Comparison of ENCODE assay signal across 13 cellular contexts in genomic region chr12:50979369-50980052, GRCh38. TPM values are rescaled to one million over a fixed set of nuclear protein-coding genes. Genes with fewer than 3 reads are reported as not detected.
A peak's percentile ranks its signal among the peaks of the same experiment; 100 is the strongest.
DNase-seq lines count a peak whose midpoint lies in the region; ATAC-seq and FAIRE-seq lines count a peak whose summit lies in the region.
"Had no signal": no experiment of that assay in that cellular context is flagged by ENCODE, and none has a peak within 500 bp of the region (broad histone marks: within the 10 kb centered on the region; RNA-seq: fewer than 3 reads in every experiment).

No MANE protein-coding gene starts in this region.

- H3K27me3 Mint-ChIP-seq in T-helper 2 cell treated with Interferon-gamma antibody and Interleukin-4, amounts not matched to agents 5 μg/mL and 100 μg/mL, for 36 hours (ENCODE audit: low read depth) = no peaks in the 10 kb centered on the region

- no peak for DNase-seq in GM18507 (ENCODE audit: extremely low spot score, insufficient read length, low read depth)
- DNase-seq in T-helper 2 cell treated with Interferon-gamma antibody and Interleukin-4, amounts not matched to agents 5 μg/mL and 100 μg/mL, for 36 hours (ENCODE audit: low spot score) = peak; percentile 61
- peak in 1 of 2 donors; percentile 18 for DNase-seq in trophoblast cell
- DNase-seq in iPS-NIHi7 (ENCODE audit: extremely low spot score) = no peak
- no peak for DNase-seq in SW480 (ENCODE audit: low spot score)
- DNase-seq: cerebellar nuclear complex, left ventricle myocardium superior, NCI-H1092 treated with DMSO at 0.1 percent for 48 hours, ovary had no signal

- H3K9me3 Mint-ChIP-seq in T-helper 2 cell treated with Interferon-gamma antibody and Interleukin-4, amounts not matched to agents 5 μg/mL and 100 μg/mL, for 36 hours = no peaks in the 10 kb centered on the region

- H3K4me1 Mint-ChIP-seq in T-helper 2 cell treated with Interferon-gamma antibody and Interleukin-4, amounts not matched to agents 5 μg/mL and 100 μg/mL, for 36 hours (ENCODE audit: low read depth) = peaks cover 15% of the 10 kb centered on the region

- no peak overlapping the region for H3K9ac ChIP-seq in trophoblast cell (ENCODE audit: low read length)

- H3K4me1 ChIP-seq in trophoblast cell (ENCODE audit: control insufficient read depth in 1 of 2, insufficient read depth in 2 of 2, low read length in 2 of 2) = no peaks in the 10 kb centered on the region

- no peaks in the 10 kb centered on the region for H3K79me2 ChIP-seq in trophoblast cell (ENCODE audit: control insufficient read depth, insufficient read depth, low read length, poor library complexity)

- peak overlapping the region; percentile 6 for H4K91ac ChIP-seq in trophoblast cell (ENCODE audit: low read depth, low read length)

- H4K12ac ChIP-seq in trophoblast cell (ENCODE audit: low read depth, low read length) = no peak overlapping the region

- no peak overlapping the region for H4K8ac ChIP-seq in trophoblast cell (ENCODE audit: low read depth, low read length)

- no peak overlapping the region for H3K23ac ChIP-seq in trophoblast cell (ENCODE audit: low read length)

- H3K27me3 ChIP-seq in trophoblast cell (ENCODE audit: insufficient read depth, low read length) = no peaks in the 10 kb centered on the region
- H3K27me3 ChIP-seq: ovary had no signal

- H3K36me3 Mint-ChIP-seq in T-helper 2 cell treated with Interferon-gamma antibody and Interleukin-4, amounts not matched to agents 5 μg/mL and 100 μg/mL, for 36 hours (ENCODE audit: low read depth) = peaks cover 26% of the 10 kb centered on the region

- no peak overlapping the region for H3K18ac ChIP-seq in trophoblast cell (ENCODE audit: low read length)

- H2BK12ac ChIP-seq in trophoblast cell (ENCODE audit: low read length) = no peak overlapping the region

- H2AFZ ChIP-seq in trophoblast cell (ENCODE audit: insufficient read depth, low read length, poor library complexity) = no peak overlapping the region

- no peaks in the 10 kb centered on the region for H3K36me3 ChIP-seq in trophoblast cell (ENCODE audit: control insufficient read depth in 1 of 2, insufficient read depth in 2 of 2, low read length in 2 of 2)
- H3K36me3 ChIP-seq: ovary had no signal

- H3K4me2 ChIP-seq in trophoblast cell (ENCODE audit: low read length) = no peak overlapping the region

- peak; percentile 55 for ATAC-seq in GM21381 (IDR thresholded peaks at IDR 0.05; ENCODE audit: unreplicated experiment)
- ATAC-seq in HG03025 (IDR thresholded peaks at IDR 0.05; ENCODE audit: low FRiP score, unreplicated experiment) = no peak
- ATAC-seq: left ventricle myocardium superior had no signal

- no peaks in the 10 kb centered on the region for H3K79me1 ChIP-seq in trophoblast cell (ENCODE audit: low read length)

- H2AK5ac ChIP-seq in trophoblast cell (ENCODE audit: low read length) = no peak overlapping the region

- WGBS in trophoblast cell (ENCODE audit: extremely low coverage, insufficient coverage, insufficient read length) = no CpG with 5 or more reads among the region's 6 CpGs

- H3K9me3 ChIP-seq in trophoblast cell (ENCODE audit: insufficient read depth, low read depth, low read length) = no peaks in the 10 kb centered on the region
- H3K9me3 ChIP-seq: ovary had no signal

- H3K27ac ChIP-seq in trophoblast cell (ENCODE audit: low read depth, low read length) = no peak overlapping the region
- H3K27ac ChIP-seq: HL-60, ovary, VCaP had no signal

- H3K4me3 ChIP-seq in trophoblast cell (ENCODE audit: low read depth, low read length) = no peak overlapping the region
- H3K4me3 ChIP-seq: ovary had no signal

- no peak overlapping the region for H3K14ac ChIP-seq in trophoblast cell (ENCODE audit: low read length)

- no peak overlapping the region for H3K4ac ChIP-seq in trophoblast cell (ENCODE audit: low read depth, low read length)

- H3K27ac Mint-ChIP-seq in T-helper 2 cell treated with Interferon-gamma antibody and Interleukin-4, amounts not matched to agents 5 μg/mL and 100 μg/mL, for 36 hours = peak overlapping the region; percentile 84

- no peak overlapping the region for H2BK5ac ChIP-seq in trophoblast cell (ENCODE audit: low read depth, low read length, poor library complexity)

- H2BK120ac ChIP-seq in trophoblast cell (ENCODE audit: insufficient read depth, low read length, poor library complexity) = no peak overlapping the region

- H3K4me3 Mint-ChIP-seq in T-helper 2 cell treated with Interferon-gamma antibody and Interleukin-4, amounts not matched to agents 5 μg/mL and 100 μg/mL, for 36 hours = no peak overlapping the region

- FAIRE-seq in GM18507 (lab: Jason Lieb, UNC) = peak; percentile 75

RNA-seq across cellular contexts. Expression of gene HIGD1C, which starts 27.2 kb away (rescaled TPM):
- not detected in 2 replicates for polyA plus RNA-seq in trophoblast cell (2013)
- polyA plus RNA-seq: ovary had no signal

RNA-seq across cellular contexts. Expression of gene SLC11A2, which starts 46.7 kb away (rescaled TPM):
- polyA plus RNA-seq in trophoblast cell (2013) = 33.1 and 33.8 TPM in 2 replicates
